ENCODE assay signal across 27 cellular contexts in genomic region chr14:36955967-36956366, GRCh38.
"Had no signal": no experiment of that assay in that cellular context is flagged by ENCODE, and none has a peak within 500 bp of the region (broad histone marks: within the 10 kb centered on the region; RNA-seq: fewer than 3 reads in every experiment).

No MANE protein-coding gene starts in this region.

- H3K4me3 ChIP-seq: neural progenitor cell, ovary, psoas muscle, right lobe of liver, sigmoid colon, stomach, thoracic aorta, thyroid gland, tibial nerve, upper lobe of right lung, uterus had no signal

- H3K27ac Mint-ChIP-seq: natural killer cell; neural progenitor cell; progenitor cell of endocrine pancreas; stimulated activated effector memory CD8-positive, alpha-beta T cell treated with anti-CD3 and anti-CD28 coated beads, Interleukin-12 subunit alpha, Interleukin-12 subunit beta, amount 100 ng/mL, for 72 hours; stimulated activated naive B cell treated with anti-CD40 and anti-IgM and Interleukin-4, amounts not matched to agents 10 μg/mL and 1 μg/mL and 100 μg/mL, for 72 hours; stimulated activated naive CD8-positive, alpha-beta T cell treated with anti-CD3 and anti-CD28 coated beads, Interleukin-15, Interleukin-2, amounts not matched to agents 100 ng/mL and 50 ng/mL, for 24 hours had no signal

- H3K36me3 Mint-ChIP-seq: natural killer cell; neural progenitor cell; stimulated activated effector memory CD8-positive, alpha-beta T cell treated with anti-CD3 and anti-CD28 coated beads, Interleukin-12 subunit alpha, Interleukin-12 subunit beta, amount 100 ng/mL, for 72 hours; stimulated activated naive B cell treated with anti-CD40 and anti-IgM and Interleukin-4, amounts not matched to agents 10 μg/mL and 1 μg/mL and 100 μg/mL, for 72 hours had no signal

- H3K4me3 Mint-ChIP-seq: natural killer cell; nephron; neural progenitor cell; stimulated activated effector memory CD8-positive, alpha-beta T cell treated with anti-CD3 and anti-CD28 coated beads, Interleukin-12 subunit alpha, Interleukin-12 subunit beta, amount 100 ng/mL, for 72 hours; stimulated activated naive B cell treated with anti-CD40 and anti-IgM and Interleukin-4, amounts not matched to agents 10 μg/mL and 1 μg/mL and 100 μg/mL, for 72 hours; stimulated activated naive CD8-positive, alpha-beta T cell treated with anti-CD3 and anti-CD28 coated beads, Interleukin-15, Interleukin-2, amounts not matched to agents 100 ng/mL and 50 ng/mL, for 24 hours had no signal

- H3K4me1 Mint-ChIP-seq: natural killer cell; nephron; neural progenitor cell; stimulated activated effector memory CD8-positive, alpha-beta T cell treated with anti-CD3 and anti-CD28 coated beads, Interleukin-12 subunit alpha, Interleukin-12 subunit beta, amount 100 ng/mL, for 72 hours; stimulated activated naive B cell treated with anti-CD40 and anti-IgM and Interleukin-4, amounts not matched to agents 10 μg/mL and 1 μg/mL and 100 μg/mL, for 72 hours had no signal

- H3K9me3 Mint-ChIP-seq: nephron; neural progenitor cell; stimulated activated naive CD8-positive, alpha-beta T cell treated with anti-CD3 and anti-CD28 coated beads, Interleukin-15, Interleukin-2, amounts not matched to agents 100 ng/mL and 50 ng/mL, for 24 hours had no signal

- H3K27me3 Mint-ChIP-seq: stimulated activated naive CD8-positive, alpha-beta T cell treated with anti-CD3 and anti-CD28 coated beads, Interleukin-15, Interleukin-2, amounts not matched to agents 100 ng/mL and 50 ng/mL, for 24 hours had no signal

- DNase-seq: natural killer cell; occipital lobe; ovary; posterior cingulate gyrus; psoas muscle; right cardiac atrium; right lobe of liver; sigmoid colon; small intestine; stimulated activated CD4-positive, alpha-beta T cell treated with anti-CD3 and anti-CD28 coated beads, Interleukin-15, amount 100 ng/mL, for 24 hours; stimulated activated CD4-positive, alpha-beta T cell treated with anti-CD3 and anti-CD28 coated beads, Interleukin-2, amount 100 ng/mL, for 24 hours; stimulated activated CD4-positive, alpha-beta T cell treated with anti-CD3 and anti-CD28 coated beads, Interleukin-2, amount 100 ng/mL, for 48 hours; stimulated activated CD4-positive, alpha-beta T cell treated with anti-CD3 and anti-CD28 coated beads, Interleukin-4, amount 100 ng/mL, for 24 hours; stimulated activated naive B cell treated with anti-CD40 and anti-IgM and Interleukin-4, amounts not matched to agents 10 μg/mL and 1 μg/mL and 100 μg/mL, for 72 hours; stimulated activated naive CD4-positive, alpha-beta T cell treated with Interleukin-2 at 50 U/mL for 16 hours; stomach; thyroid gland; trophoblast cell; upper lobe of right lung; uterus had no signal

- ATAC-seq: natural killer cell; psoas muscle; right cardiac atrium; right lobe of liver; stimulated activated effector memory CD8-positive, alpha-beta T cell treated with anti-CD3 and anti-CD28 coated beads, Interleukin-12 subunit alpha, Interleukin-12 subunit beta, amount 100 ng/mL, for 72 hours; stimulated activated naive B cell treated with anti-CD40 and anti-IgM and Interleukin-4, amounts not matched to agents 10 μg/mL and 1 μg/mL and 100 μg/mL, for 72 hours; upper lobe of right lung had no signal
